Comparison of ENCODE assay signal across 8 cellular contexts in genomic region chr5:88140396-88140862, GRCh38.
DNase-seq lines count a peak whose midpoint lies in the region; ATAC-seq and TF ChIP-seq lines count a peak whose summit lies in the region.

No MANE protein-coding gene starts in this region.

- no peaks in the 10 kb centered on the region for H3K36me3 ChIP-seq in GM23338 (ENCODE audit: insufficient read depth)

- DNase-seq in GM23338 (ENCODE audit: low spot score) (peak; percentile 94), skeletal muscle cell (ENCODE audit: low read depth) (no peak), NCI-H82 treated with DMSO at 0.1 percent for 48 hours (lab: John Stamatoyannopoulos, UW; ENCODE audit: unreplicated experiment) (no peak)
- peak; percentile 20 for DNase-seq in activated CD4-positive, alpha-beta memory T cell treated with anti-CD3 and anti-CD28 coated beads, Interleukin-2, amount 10 ng/mL, durations not matched to agents 7 days and 5 days

- CTCF ChIA-PET in activated CD4-positive, alpha-beta memory T cell treated with anti-CD3 and anti-CD28 coated beads, Interleukin-2, amount 10 ng/mL, durations not matched to agents 7 days and 5 days (lab: Charles Lee): interaction anchor here (1.0 to 1.2 kb wide), 4 partner anchors 130 to 541 kb away, joined by 3 to 4 read pairs (median 3); no protein-coding TSS in a partner anchor

- H3K36me3 Mint-ChIP-seq in GM23338 (ENCODE audit: low read depth): no peaks in the 10 kb centered on the region
- peaks cover 2% of the 10 kb centered on the region for H3K36me3 Mint-ChIP-seq in activated CD4-positive, alpha-beta memory T cell treated with anti-CD3 and anti-CD28 coated beads, Interleukin-2, amount 10 ng/mL, durations not matched to agents 7 days and 5 days (ENCODE audit: low read depth)

- peak overlapping the region; percentile 81 for H2AFZ ChIP-seq in GM23338

- H3K4me1 ChIP-seq in GM23338 (ENCODE audit: insufficient read depth): peaks cover 42% of the 10 kb centered on the region

- H4K20me1 ChIP-seq in GM23338 (replicated peaks; ENCODE audit: insufficient read depth): no peaks in the 10 kb centered on the region

- no peaks in the 10 kb centered on the region; the same call in 2 of the 3 replicates for H3K9me3 Mint-ChIP-seq in GM23338
- H3K9me3 Mint-ChIP-seq in activated CD4-positive, alpha-beta memory T cell treated with anti-CD3 and anti-CD28 coated beads, Interleukin-2, amount 10 ng/mL, durations not matched to agents 7 days and 5 days: no peaks in the 10 kb centered on the region

- H3K79me2 ChIP-seq in GM23338 (replicated peaks; ENCODE audit: insufficient read depth): no peaks in the 10 kb centered on the region

- H3F3A ChIP-seq in GM23338 (replicated peaks; ENCODE audit: low read depth): peaks cover 3% of the 10 kb centered on the region; the same call in 1 of the 2 replicates

- H3K27ac ChIP-seq in GM23338 (ENCODE audit: low read depth): no peak overlapping the region

- H3K4me2 ChIP-seq in GM23338: peak overlapping the region; percentile 72

- H3K27ac Mint-ChIP-seq in GM23338: no peak overlapping the region
- H3K27ac Mint-ChIP-seq in activated CD4-positive, alpha-beta memory T cell treated with anti-CD3 and anti-CD28 coated beads, Interleukin-2, amount 10 ng/mL, durations not matched to agents 7 days and 5 days: no peak overlapping the region

- no peaks in the 10 kb centered on the region for H3K9me2 ChIP-seq in GM23338 (ENCODE audit: insufficient read depth)

- peak overlapping the region; percentile 53 for H3K4me3 ChIP-seq in GM23338
- peak overlapping the region; percentile 74 for H3K4me3 ChIP-seq in iPS-11a (ENCODE audit: low read depth, low read length)
- peak overlapping the region; percentile 48 for H3K4me3 ChIP-seq in skeletal muscle cell (ENCODE audit: low read depth, low read length)

- peaks cover 15% of the 10 kb centered on the region for H3K4me1 Mint-ChIP-seq in GM23338
- H3K4me1 Mint-ChIP-seq in activated CD4-positive, alpha-beta memory T cell treated with anti-CD3 and anti-CD28 coated beads, Interleukin-2, amount 10 ng/mL, durations not matched to agents 7 days and 5 days: peaks cover 18% of the 10 kb centered on the region

- H3K27me3 Mint-ChIP-seq in GM23338 (ENCODE audit: insufficient read depth, low read depth, poor library complexity): no peaks in the 10 kb centered on the region
- H3K27me3 Mint-ChIP-seq in activated CD4-positive, alpha-beta memory T cell treated with anti-CD3 and anti-CD28 coated beads, Interleukin-2, amount 10 ng/mL, durations not matched to agents 7 days and 5 days: peaks cover 19% of the 10 kb centered on the region

- ATAC-seq in GM23338: peak; percentile 80
- no peak for ATAC-seq in HG02885 (IDR thresholded peaks at IDR 0.05; ENCODE audit: poor library complexity, unreplicated experiment)
- no peak for ATAC-seq in HG03439 (IDR thresholded peaks at IDR 0.05; ENCODE audit: unreplicated experiment)
- ATAC-seq in GM19035 (IDR thresholded peaks at IDR 0.05; ENCODE audit: unreplicated experiment): no peak

- peaks cover 55% of the 10 kb centered on the region for H3K27me3 ChIP-seq in GM23338 (ENCODE audit: insufficient read depth)

- no peak for TF ChIP-seq CTCF in GM23338 (conservative IDR thresholded peaks at IDR 0.05; ENCODE audit: low read depth in 2 of 2)

- POLR2A ChIA-PET in activated CD4-positive, alpha-beta memory T cell treated with anti-CD3 and anti-CD28 coated beads, Interleukin-2, amount 10 ng/mL, durations not matched to agents 7 days and 5 days (lab: Charles Lee): no interaction called here

- H3K4me3 Mint-ChIP-seq in GM23338: no peak overlapping the region
- no peak overlapping the region for H3K4me3 Mint-ChIP-seq in activated CD4-positive, alpha-beta memory T cell treated with anti-CD3 and anti-CD28 coated beads, Interleukin-2, amount 10 ng/mL, durations not matched to agents 7 days and 5 days

TF ChIP-seq in GM23338, 12 proteins besides CTCF, POLR2A, EP300 and RAD21:
- TF ChIP-seq JUNB (IDR thresholded peaks at IDR 0.05; ENCODE audit: unreplicated experiment) (no peak), ZNF114 (CRISPR knock-in tag; IDR thresholded peaks at IDR 0.05) (no peak), REST (IDR thresholded peaks at IDR 0.05; ENCODE audit: unreplicated experiment) (no peak), NANOG (IDR thresholded peaks at IDR 0.05; ENCODE audit: borderline replicate concordance) (no peak)

Comparison
In these comparisons a context has a peak if more than half of its experiments do, and no peak if none do; other contexts are left out.
1. DNase-seq: peak in GM23338 (single experiment) and activated CD4-positive, alpha-beta memory T cell treated with anti-CD3 and anti-CD28 coated beads, Interleukin-2, amount 10 ng/mL, durations not matched to agents 7 days and 5 days (single experiment); none in skeletal muscle cell (single experiment) and NCI-H82 treated with DMSO at 0.1 percent for 48 hours (single experiment).
2. Peak in every context shown above with its lines, with median percentiles within 50 percentile points of each other: H3K4me3 ChIP-seq.